ENCODE assay signal across 21 cellular contexts in the genomic region with DNA sequence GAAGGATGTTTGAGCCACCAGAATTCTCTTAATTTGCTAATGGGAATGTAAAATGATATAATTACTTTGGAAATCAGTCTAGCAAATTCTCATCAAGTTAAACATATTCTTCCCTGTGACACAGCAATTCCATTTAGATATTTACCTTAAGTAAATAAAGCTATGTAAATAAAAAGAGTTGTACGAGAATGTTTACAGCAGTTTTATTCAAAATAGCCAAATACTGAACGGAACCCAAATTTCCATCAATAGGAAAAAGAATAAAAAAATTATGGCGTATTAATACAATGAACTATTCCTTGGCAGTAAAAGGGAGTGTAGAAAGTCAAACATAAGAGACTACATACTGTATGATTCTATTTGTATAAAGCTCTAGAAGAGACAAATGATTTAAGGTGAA. TPM values are rescaled to one million over a fixed set of nuclear protein-coding genes. Genes with fewer than 3 reads are reported as not detected.
A peak's percentile ranks its signal among the peaks of the same experiment; 100 is the strongest.
DNase-seq lines count a peak whose midpoint lies in the region; ATAC-seq and TF ChIP-seq lines count a peak whose summit lies in the region.
"Had no signal": no experiment of that assay in that cellular context is flagged by ENCODE, and none has a peak within 500 bp of the region (broad histone marks: within the 10 kb centered on the region; RNA-seq: fewer than 3 reads in every experiment).

No MANE protein-coding gene starts in this region.

- ATAC-seq in left lobe of liver, result no peak
- ATAC-seq: CD8-positive, alpha-beta T cell; GM12878; HCT116 had no signal

- intact Hi-C loops in MCF 10A (cut with micrococcal nuclease), result no loop called here
- intact Hi-C loops in breast epithelium (cut with DNase I; ENCODE audit: low total_unique reads), result no loop called here

- H3K27me3 ChIP-seq in breast epithelium (no peaks in the 10 kb centered on the region), HAP-1 (ENCODE audit: low read depth) (no peaks in the 10 kb centered on the region), osteoblast (ENCODE audit: insufficient read depth, low read length) (no peaks in the 10 kb centered on the region)
- H3K27me3 ChIP-seq: BLaER1 had no signal

- H3K9me3 ChIP-seq in breast epithelium, result no peaks in the 10 kb centered on the region
- no peaks in the 10 kb centered on the region for H3K9me3 ChIP-seq in HAP-1
- H3K9me3 ChIP-seq in osteoblast (ENCODE audit: low read depth, low read length), result no peaks in the 10 kb centered on the region

- BruUV-seq in MCF 10A (replicated peaks; lab: Mats Ljungman, UMichigan), result no TSS peak

- in situ Hi-C loops in HAP-1 (cut with MboI; ENCODE audit: low sequenced_read_pairs), result no loop called here

- H3K36me3 Mint-ChIP-seq in MCF 10A (ENCODE audit: insufficient read depth, unreplicated experiment) (peaks cover 14% of the 10 kb centered on the region), HFFc6 (ENCODE audit: low read depth) (peaks cover 72% of the 10 kb centered on the region)
- H3K36me3 Mint-ChIP-seq: CD8-positive, alpha-beta T cell had no signal

- H3K27ac Mint-ChIP-seq in MCF 10A (ENCODE audit: low read depth, unreplicated experiment), result peak overlapping the region; percentile 75
- H3K27ac Mint-ChIP-seq in HFFc6, result peak overlapping the region; percentile 48; the same call in 1 of the 2 replicates
- H3K27ac Mint-ChIP-seq: B cell; CD8-positive, alpha-beta T cell had no signal

- no peak for DNase-seq in MCF 10A (ENCODE audit: unreplicated experiment)
- DNase-seq in breast epithelium (ENCODE audit: low spot score in 2 of 2), result no peak
- no peak for DNase-seq in HFFc6
- DNase-seq in epithelial cell of prostate (ENCODE audit: low read depth, low spot score), result no peak
- DNase-seq in HAP-1 (ENCODE audit: low spot score in 2 of 2), result no peak
- no peak for DNase-seq in left lobe of liver (ENCODE audit: low spot score)
- DNase-seq in osteoblast (ENCODE audit: insufficient read length, low spot score, missing footprints), result no peak
- DNase-seq: Caco-2; CD4-positive, CD25-positive, alpha-beta regulatory T cell; CD8-positive, alpha-beta T cell; DMS153; DND-41; GDM1; GM23248; H7 had no signal

- H3K36me3 ChIP-seq in breast epithelium (no peaks in the 10 kb centered on the region), HAP-1 (replicated peaks) (peaks cover 56% of the 10 kb centered on the region), osteoblast (ENCODE audit: insufficient read depth, low read length) (peaks cover 14% of the 10 kb centered on the region)

- H3K4me3 ChIP-seq in breast epithelium (no peak overlapping the region), HAP-1 (no peak overlapping the region), osteoblast (ENCODE audit: insufficient read depth, low read length) (no peak overlapping the region)
- H3K4me3 ChIP-seq: BLaER1, GM12878, GM23248 had no signal

- no peak overlapping the region for H2AFZ ChIP-seq in osteoblast (ENCODE audit: low read length)

- no peak for TF ChIP-seq POLR2A in breast epithelium (IDR thresholded peaks at IDR 0.05)

- no peak for TF ChIP-seq CTCF in MCF 10A (IDR thresholded peaks at IDR 0.05; ENCODE audit: unreplicated experiment)
- TF ChIP-seq CTCF in breast epithelium (IDR thresholded peaks at IDR 0.05), result no peak
- TF ChIP-seq CTCF in 22Rv1 (IDR thresholded peaks at IDR 0.05), result no peak
- no peak for TF ChIP-seq CTCF in HFFc6 (IDR thresholded peaks at IDR 0.05)
- no peak for TF ChIP-seq CTCF in osteoblast (IDR thresholded peaks at IDR 0.05; ENCODE audit: extremely low read depth, low read depth, low read length)

- H4K20me1 ChIP-seq in osteoblast (ENCODE audit: insufficient read depth, low read length), result no peaks in the 10 kb centered on the region
- H4K20me1 ChIP-seq: BLaER1 had no signal

- H3K9me3 Mint-ChIP-seq in MCF 10A (ENCODE audit: unreplicated experiment) (peaks cover 5% of the 10 kb centered on the region), HFFc6 (no peaks in the 10 kb centered on the region)

- no peaks in the 10 kb centered on the region for H3K27me3 Mint-ChIP-seq in MCF 10A (ENCODE audit: insufficient read depth, unreplicated experiment)
- H3K27me3 Mint-ChIP-seq in HFFc6 (ENCODE audit: insufficient read depth), result no peaks in the 10 kb centered on the region; the same call in 1 of the 2 replicates
- H3K27me3 Mint-ChIP-seq: B cell; CD4-positive, CD25-positive, alpha-beta regulatory T cell had no signal

- CTCF ChIA-PET in MCF 10A (lab: Yijun Ruan, JAX), result interaction anchor here (1.1 kb wide), 1 partner anchor 13 kb away, joined by 3 read pairs; no protein-coding TSS in a partner anchor

- no peaks in the 10 kb centered on the region for H3K4me1 ChIP-seq in breast epithelium
- H3K4me1 ChIP-seq in HAP-1, result no peaks in the 10 kb centered on the region
- H3K4me1 ChIP-seq in osteoblast (ENCODE audit: insufficient read depth, low read length), result peaks cover 7% of the 10 kb centered on the region
- H3K4me1 ChIP-seq: BLaER1, Caco-2 had no signal

- H3K27ac ChIP-seq in breast epithelium (no peak overlapping the region), 22Rv1 (peak overlapping the region; percentile 12; the same call in 1 of the 2 replicates), epithelial cell of prostate (peak overlapping the region; percentile 80), osteoblast (ENCODE audit: low read depth, low read length) (no peak overlapping the region)
- H3K27ac ChIP-seq: BLaER1, C4-2B, GM23248 had no signal

- peaks cover 17% of the 10 kb centered on the region for H3K4me1 Mint-ChIP-seq in MCF 10A (ENCODE audit: insufficient read depth, unreplicated experiment)
- H3K4me1 Mint-ChIP-seq in HFFc6 (ENCODE audit: low read depth), result peaks cover 46% of the 10 kb centered on the region

- POLR2A ChIA-PET in MCF 10A (lab: Yijun Ruan, JAX), result interaction anchor here (0.7 kb wide), 1 partner anchor 395 kb away, joined by 3 read pairs; no protein-coding TSS in a partner anchor

- no peak overlapping the region for H3K4me3 Mint-ChIP-seq in MCF 10A (ENCODE audit: unreplicated experiment)
- no peak overlapping the region; the same call in 1 of the 2 replicates for H3K4me3 Mint-ChIP-seq in HFFc6
- H3K4me3 Mint-ChIP-seq: B cell; CD4-positive, CD25-positive, alpha-beta regulatory T cell; CD8-positive, alpha-beta T cell had no signal

- no peaks in the 10 kb centered on the region for H3K79me2 ChIP-seq in osteoblast (ENCODE audit: insufficient read depth, low read length)

- H3K4me2 ChIP-seq in osteoblast (ENCODE audit: insufficient read depth, low read length), result no peak overlapping the region
- H3K4me2 ChIP-seq: BLaER1 had no signal

RNA-seq across cellular contexts. Expression of gene CENPE, which starts 45.8 kb away (rescaled TPM):
- total RNA-seq in MCF 10A (2022) (25.2 and 32.4 TPM in 2 replicates), breast epithelium (1 to 10 TPM in 2 of 3 donors, under 1 TPM in 1; 0.33 to 2.6 (median 1.3) TPM), left lobe of liver (0.53 TPM), osteoblast (4.1 and 13.0 TPM in 2 replicates)
- total RNA-seq in HFFc6 (2021; fragmentation: NEBNext Ultra II Directional; extraction: Animal tissue kit (Norgen Biotek cat#: 25700)), result 10 to 100 TPM; 11.3 to 36.5 (median 28.8) TPM

RNA-seq across cellular contexts. Expression of gene BDH2, which starts 52.7 kb away (rescaled TPM):
- total RNA-seq in MCF 10A (2022), result 14.3 and 17.6 TPM in 2 replicates
- 10 to 100 TPM; 65.2 to 97.3 (median 78.1) TPM for total RNA-seq in breast epithelium
- total RNA-seq in HFFc6 (2021; fragmentation: NEBNext Ultra II Directional; extraction: Animal tissue kit (Norgen Biotek cat#: 25700)), result 10 to 100 TPM; 33.9 to 39.4 (median 36.9) TPM
- 53.6 TPM for total RNA-seq in left lobe of liver
- 36.6 and 43.0 TPM in 2 replicates for total RNA-seq in osteoblast

Comparison
In these comparisons a context has a peak if more than half of its experiments do, and no peak if none do; other contexts are left out.
1. H3K27ac ChIP-seq: peak in 22Rv1 (single experiment) and epithelial cell of prostate (single experiment); none in breast epithelium (0 of 2) and osteoblast (single experiment).